ENCODE assay signal across 1 cellular context in genomic region chr4:125313497-125313896, GRCh38.
TF ChIP-seq lines count a peak whose summit lies in the region.

No MANE protein-coding gene starts in this region.

TF ChIP-seq in HepG2, 621 proteins besides CTCF, POLR2A, EP300 and RAD21 (continued from another document):
- TF ChIP-seq HNF1B (CRISPR knock-in tag; IDR thresholded peaks at IDR 0.05) (no peak), SRF (IDR thresholded peaks at IDR 0.05; ENCODE audit: low read depth, low read length) (no peak), CBFB (CRISPR knock-in tag; IDR thresholded peaks at IDR 0.05) (no peak), KDM6A (CRISPR knock-in tag; IDR thresholded peaks at IDR 0.05; ENCODE audit: low read depth) (no peak), SIX1 (CRISPR knock-in tag; IDR thresholded peaks at IDR 0.05; ENCODE audit: borderline replicate concordance) (peak; percentile 81; the same call in 1 of the 2 replicates), SAP130 (CRISPR knock-in tag; IDR thresholded peaks at IDR 0.05; ENCODE audit: low read depth) (0 out of 2 replicates have a peak, but pooled peaks have one; percentile 12), ZNF331 (CRISPR knock-in tag; IDR thresholded peaks at IDR 0.05) (0 out of 2 replicates have a peak, but pooled peaks have one; percentile 31), KAT8 (CRISPR knock-in tag; IDR thresholded peaks at IDR 0.05) (peak; percentile 23; the same call in 1 of the 2 replicates), SETDB1 (CRISPR knock-in tag; IDR thresholded peaks at IDR 0.05; ENCODE audit: borderline replicate concordance) (no peak), ARID5B (CRISPR knock-in tag; IDR thresholded peaks at IDR 0.05) (peak; percentile 35), ZNF33A (CRISPR knock-in tag; IDR thresholded peaks at IDR 0.05; ENCODE audit: borderline replicate concordance) (peak; percentile 56; the same call in 1 of the 2 replicates), GATAD1 (CRISPR knock-in tag; IDR thresholded peaks at IDR 0.05) (0 out of 2 replicates have a peak, but pooled peaks have one; percentile 13), ZNF816 (CRISPR knock-in tag; IDR thresholded peaks at IDR 0.05; ENCODE audit: borderline replicate concordance) (0 out of 2 replicates have a peak, but pooled peaks have one; percentile 22), GATAD2A (CRISPR knock-in tag; IDR thresholded peaks at IDR 0.05) (0 out of 2 replicates have a peak, but pooled peaks have one; percentile 10), RBFOX2 (IDR thresholded peaks at IDR 0.05; ENCODE audit: low read depth, low read length) (no peak), ZNF205 (CRISPR knock-in tag; IDR thresholded peaks at IDR 0.05) (0 out of 2 replicates have a peak, but pooled peaks have one; percentile 34), STAG1 (CRISPR knock-in tag; IDR thresholded peaks at IDR 0.05) (peak; percentile 93), SMC3 (IDR thresholded peaks at IDR 0.05; ENCODE audit: low read length) (peak; percentile 93), EEA1 (CRISPR knock-in tag; IDR thresholded peaks at IDR 0.05; ENCODE audit: borderline replicate concordance) (no peak), MIXL1 (CRISPR knock-in tag; IDR thresholded peaks at IDR 0.05) (peak; percentile 55; the same call in 1 of the 2 replicates), ZBTB26 (CRISPR knock-in tag; IDR thresholded peaks at IDR 0.05; ENCODE audit: borderline replicate concordance) (no peak), MXI1 (IDR thresholded peaks at IDR 0.05; ENCODE audit: borderline replicate concordance, low read depth, low read length) (no peak), SIX4 (CRISPR knock-in tag; IDR thresholded peaks at IDR 0.05) (peak; percentile 56; the same call in 1 of the 2 replicates), TEAD3 (CRISPR knock-in tag; optimal IDR thresholded peaks at IDR 0.05; ENCODE audit: borderline replicate concordance) (peak; percentile 66), CCAR2 (optimal IDR thresholded peaks at IDR 0.05; ENCODE audit: low read depth, low read length) (no peak), RXRB (CRISPR knock-in tag; IDR thresholded peaks at IDR 0.05; ENCODE audit: borderline replicate concordance) (0 out of 2 replicates have a peak, but pooled peaks have one; percentile 21), ZNF883 (CRISPR knock-in tag; IDR thresholded peaks at IDR 0.05; ENCODE audit: not compliant biosample characterization) (no peak), BCL6 (CRISPR knock-in tag; IDR thresholded peaks at IDR 0.05) (no peak), RORA (CRISPR knock-in tag; IDR thresholded peaks at IDR 0.05) (no peak), ARID3A (IDR thresholded peaks at IDR 0.05; ENCODE audit: low read depth, low read length) (0 out of 2 replicates have a peak, but pooled peaks have one; percentile 47), ISL2 (CRISPR knock-in tag; IDR thresholded peaks at IDR 0.05) (no peak), ZNF317 (CRISPR knock-in tag; IDR thresholded peaks at IDR 0.05) (no peak), KLF16 (CRISPR knock-in tag; IDR thresholded peaks at IDR 0.05) (0 out of 4 replicates have a peak, but pooled peaks of 1 of the 2 experiments have one; percentile 27), ERF (CRISPR knock-in tag; IDR thresholded peaks at IDR 0.05) (0 out of 2 replicates have a peak, but pooled peaks have one; percentile 32), PPARG (CRISPR knock-in tag; conservative IDR thresholded peaks at IDR 0.05) (0 out of 2 replicates have a peak, but pooled peaks have one; percentile 29), HOXA5 (CRISPR knock-in tag; IDR thresholded peaks at IDR 0.05) (no peak), SOX13 (IDR thresholded peaks at IDR 0.05) (no peak), SOX13 (CRISPR knock-in tag; conservative IDR thresholded peaks at IDR 0.05 in 1 of 2, IDR thresholded peaks at IDR 0.05 in 1 of 2) (no peak), HDAC1 (CRISPR knock-in tag; IDR thresholded peaks at IDR 0.05) (peak; percentile 21; the same call in 1 of the 2 replicates), THAP11 (CRISPR knock-in tag; IDR thresholded peaks at IDR 0.05) (0 out of 2 replicates have a peak, but pooled peaks have one; percentile 12)
